ENCODE assay signal across 1 cellular context in the genomic region with DNA sequence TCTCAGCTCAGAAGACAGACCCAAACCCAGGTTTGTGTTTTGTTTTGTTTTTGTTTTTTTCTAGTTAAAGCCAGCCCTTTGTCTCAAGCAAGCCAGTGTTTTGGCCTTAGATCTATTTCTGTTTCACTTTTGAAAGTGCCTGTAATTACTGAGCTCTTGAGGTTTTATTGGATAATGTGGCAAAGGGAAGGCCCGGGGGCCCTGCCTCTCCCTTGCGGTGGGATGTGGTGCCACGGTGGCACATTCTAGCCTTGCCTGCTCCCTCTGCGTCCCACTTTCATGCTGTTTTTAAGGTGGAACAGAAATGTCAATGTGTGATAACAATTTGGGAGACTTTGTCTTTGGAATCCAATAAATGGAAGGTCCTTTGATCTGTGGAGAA.
TF ChIP-seq lines count a peak whose summit lies in the region.

No MANE protein-coding gene starts in this region.

TF ChIP-seq in IMR-90, 13 proteins besides CTCF, POLR2A, EP300 and RAD21:
- TF ChIP-seq, protein P1, sequence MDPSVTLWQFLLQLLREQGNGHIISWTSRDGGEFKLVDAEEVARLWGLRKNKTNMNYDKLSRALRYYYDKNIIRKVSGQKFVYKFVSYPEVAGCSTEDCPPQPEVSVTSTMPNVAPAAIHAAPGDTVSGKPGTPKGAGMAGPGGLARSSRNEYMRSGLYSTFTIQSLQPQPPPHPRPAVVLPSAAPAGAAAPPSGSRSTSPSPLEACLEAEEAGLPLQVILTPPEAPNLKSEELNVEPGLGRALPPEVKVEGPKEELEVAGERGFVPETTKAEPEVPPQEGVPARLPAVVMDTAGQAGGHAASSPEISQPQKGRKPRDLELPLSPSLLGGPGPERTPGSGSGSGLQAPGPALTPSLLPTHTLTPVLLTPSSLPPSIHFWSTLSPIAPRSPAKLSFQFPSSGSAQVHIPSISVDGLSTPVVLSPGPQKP (IDR thresholded peaks at IDR 0.05; ENCODE audit: borderline replicate concordance, low read depth, low read length) = no peak
- TF ChIP-seq SMC3 (IDR thresholded peaks at IDR 0.05; ENCODE audit: low read depth, low read length) (no peak), NFE2L2 (IDR thresholded peaks at IDR 0.05; ENCODE audit: low read depth, low read length) (no peak), FOS (IDR thresholded peaks at IDR 0.05; ENCODE audit: low read depth, low read length) (no peak), CHD1 (IDR thresholded peaks at IDR 0.05; ENCODE audit: low read depth, low read length) (no peak), MXI1 (IDR thresholded peaks at IDR 0.05; ENCODE audit: borderline replicate concordance, low read depth, low read length) (no peak), MAZ (IDR thresholded peaks at IDR 0.05; ENCODE audit: borderline replicate concordance, low read depth, low read length) (no peak), MAFK (IDR thresholded peaks at IDR 0.05; ENCODE audit: low read depth, low read length) (no peak), BHLHE40 (IDR thresholded peaks at IDR 0.05; ENCODE audit: low read depth, low read length) (no peak), RCOR1 (IDR thresholded peaks at IDR 0.05; ENCODE audit: insufficient replicate concordance, low read length) (no peak), CEBPB (IDR thresholded peaks at IDR 0.05; ENCODE audit: low read depth, low read length) (no peak), RFX5 (IDR thresholded peaks at IDR 0.05; ENCODE audit: low read depth, low read length) (no peak)
- TF ChIP-seq, protein P2, sequence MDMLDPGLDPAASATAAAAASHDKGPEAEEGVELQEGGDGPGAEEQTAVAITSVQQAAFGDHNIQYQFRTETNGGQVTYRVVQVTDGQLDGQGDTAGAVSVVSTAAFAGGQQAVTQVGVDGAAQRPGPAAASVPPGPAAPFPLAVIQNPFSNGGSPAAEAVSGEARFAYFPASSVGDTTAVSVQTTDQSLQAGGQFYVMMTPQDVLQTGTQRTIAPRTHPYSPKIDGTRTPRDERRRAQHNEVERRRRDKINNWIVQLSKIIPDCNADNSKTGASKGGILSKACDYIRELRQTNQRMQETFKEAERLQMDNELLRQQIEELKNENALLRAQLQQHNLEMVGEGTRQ (IDR thresholded peaks at IDR 0.05; ENCODE audit: low read depth, low read length) = no peak
